In genomic region chr6:81752084-81752968, GRCh38 we compare ENCODE assay signal across 8 cellular contexts. TPM values are rescaled to one million over a fixed set of nuclear protein-coding genes. Genes with fewer than 3 reads are reported as not detected.
DNase-seq lines count a peak whose midpoint lies in the region; ATAC-seq, FAIRE-seq and TF ChIP-seq lines count a peak whose summit lies in the region.

Gene TENT5A (minus strand): TSS chr6:81752681. CDS start chr6:81752141, 540 bp downstream.

- H3K4me1 ChIP-seq in right cardiac atrium (ENCODE audit: control insufficient read depth, insufficient read depth, low read length) = no peaks in the 10 kb centered on the region
- peaks cover 9% of the 10 kb centered on the region for H3K4me1 ChIP-seq in rectal smooth muscle tissue (ENCODE audit: control insufficient read depth, insufficient read depth, low read length)

- WGBS in right cardiac atrium = 1% methylated on average over 78 of the region's 78 CpGs

- H3K4me1 Mint-ChIP-seq in T-helper 2 cell treated with Interferon-gamma antibody and Interleukin-4, amounts not matched to agents 5 μg/mL and 100 μg/mL, for 36 hours (ENCODE audit: low read depth) = peaks cover 18% of the 10 kb centered on the region

- H3K9me3 ChIP-seq in right cardiac atrium (ENCODE audit: control insufficient read depth, low read length) = no peaks in the 10 kb centered on the region

- ATAC-seq in HG02610 (IDR thresholded peaks at IDR 0.05; ENCODE audit: unreplicated experiment) (peak; percentile 72), right cardiac atrium (peak; percentile 92 to 93)

- no peak for TF ChIP-seq CTCF in GM12875 (IDR thresholded peaks at IDR 0.05; ENCODE audit: borderline replicate concordance, insufficient read depth, low read depth, low read length)

- H3K4me3 Mint-ChIP-seq in T-helper 2 cell treated with Interferon-gamma antibody and Interleukin-4, amounts not matched to agents 5 μg/mL and 100 μg/mL, for 36 hours = peak within 1 kb of the TSS; percentile 92

- H3K27me3 Mint-ChIP-seq in T-helper 2 cell treated with Interferon-gamma antibody and Interleukin-4, amounts not matched to agents 5 μg/mL and 100 μg/mL, for 36 hours (ENCODE audit: low read depth) = peaks cover 57% of the 10 kb centered on the region

- H3K36me3 Mint-ChIP-seq in T-helper 2 cell treated with Interferon-gamma antibody and Interleukin-4, amounts not matched to agents 5 μg/mL and 100 μg/mL, for 36 hours (ENCODE audit: low read depth) = peaks cover 3% of the 10 kb centered on the region

- H3K9me3 Mint-ChIP-seq in T-helper 2 cell treated with Interferon-gamma antibody and Interleukin-4, amounts not matched to agents 5 μg/mL and 100 μg/mL, for 36 hours = no peaks in the 10 kb centered on the region

- DNase-seq in NCI-H1105 (lab: John Stamatoyannopoulos, UW) (peak; percentile 72), anterior cingulate cortex (lab: John Stamatoyannopoulos, UW) (peak in 54 of 58 donors; percentile 19 to 79 (median 66)), right cardiac atrium (peak; percentile 94 to 98 (median 97)), urothelium cell line (ENCODE audit: low spot score) (peak; percentile 80)
- peak; percentile 81 for DNase-seq in T-helper 2 cell treated with Interferon-gamma antibody and Interleukin-4, amounts not matched to agents 5 μg/mL and 100 μg/mL, for 36 hours (ENCODE audit: low spot score)

- intact Hi-C loops in right cardiac atrium (cut with DNase I) = loop anchor here in 3 of 4 donors (5.0 to 10.0 kb wide), 6 partner anchors 142 to 1148 kb away; no protein-coding TSS in a partner anchor

- FAIRE-seq in urothelium cell line (lab: Jason Lieb, UNC) = no peak

- no peaks in the 10 kb centered on the region for H3K36me3 ChIP-seq in rectal smooth muscle tissue (ENCODE audit: control insufficient read depth, insufficient read depth, low read length)

- peak within 1 kb of the TSS; percentile 84 for H3K27ac Mint-ChIP-seq in T-helper 2 cell treated with Interferon-gamma antibody and Interleukin-4, amounts not matched to agents 5 μg/mL and 100 μg/mL, for 36 hours

- H3K9ac ChIP-seq in rectal smooth muscle tissue (ENCODE audit: low read length) = peak within 1 kb of the TSS; percentile 71

- H3K27me3 ChIP-seq in right cardiac atrium (ENCODE audit: control insufficient read depth, insufficient read depth) (no peaks in the 10 kb centered on the region), rectal smooth muscle tissue (ENCODE audit: control insufficient read depth, insufficient read depth, low read length) (no peaks in the 10 kb centered on the region)

- peak within 1 kb of the TSS; percentile 98 for H3K27ac ChIP-seq in right cardiac atrium (ENCODE audit: low read length)
- peak within 1 kb of the TSS; percentile 96 for H3K27ac ChIP-seq in rectal smooth muscle tissue (ENCODE audit: low read depth, low read length)

- peak within 1 kb of the TSS; percentile 44 for H3K4me3 ChIP-seq in GM12875 (ENCODE audit: low read depth, low read length)
- H3K4me3 ChIP-seq in right cardiac atrium (ENCODE audit: low read length) = peak within 1 kb of the TSS; percentile 98
- peak within 1 kb of the TSS; percentile 96 for H3K4me3 ChIP-seq in rectal smooth muscle tissue (ENCODE audit: low read length)

RNA-seq across cellular contexts. Expression of gene TENT5A, which starts in this region (rescaled TPM):
- total RNA-seq in right cardiac atrium = 10 to 100 TPM; 31.5 to 38.2 (median 35.5) TPM
- polyA plus RNA-seq in right cardiac atrium = 14.6 TPM

Comparison
In these comparisons a context has a peak if more than half of its experiments do, and no peak if none do; other contexts are left out.
1. Peak in every context shown above with its lines: DNase-seq, ATAC-seq, H3K4me3 ChIP-seq and H3K27ac ChIP-seq.
2. H3K4me3 ChIP-seq: peak in every context shown above with its lines; median percentile 98 in right cardiac atrium; 96 in rectal smooth muscle tissue; 44 in GM12875.